ENCODE assay signal across 11 cellular contexts in genomic region chr9:6632516-6633328, GRCh38. TPM values are rescaled to one million over a fixed set of nuclear protein-coding genes. Genes with fewer than 3 reads are reported as not detected.
DNase-seq lines count a peak whose midpoint lies in the region; ATAC-seq, FAIRE-seq and TF ChIP-seq lines count a peak whose summit lies in the region.
"Had no signal": no experiment of that assay in that cellular context is flagged by ENCODE, and none has a peak within 500 bp of the region (broad histone marks: within the 10 kb centered on the region; RNA-seq: fewer than 3 reads in every experiment).

No MANE protein-coding gene starts in this region.

- no peak overlapping the region for H3K23ac ChIP-seq in H1 (ENCODE audit: insufficient read length)

- no peaks in the 10 kb centered on the region for H3F3A ChIP-seq in DOHH2 (ENCODE audit: control insufficient read depth, insufficient read depth)

- H2BK12ac ChIP-seq in H1 (ENCODE audit: low read depth, low read length), result no peak overlapping the region

- no peak overlapping the region for H3K4ac ChIP-seq in H1 (replicated peaks; ENCODE audit: insufficient read length, low read depth, low read length)

- H2BK20ac ChIP-seq in H1 (ENCODE audit: low read length), result no peak overlapping the region

- H3K79me2 ChIP-seq in DOHH2 (ENCODE audit: control insufficient read depth, low read length), result no peaks in the 10 kb centered on the region
- H3K79me2 ChIP-seq in H1 (ENCODE audit: control insufficient read depth in 1 of 2, insufficient read depth in 2 of 2, low read length in 2 of 2), result peaks cover 0 to 63% of the 10 kb centered on the region in 2 experiments

- no peak for TF ChIP-seq POLR2A in H1 (IDR thresholded peaks at IDR 0.05; ENCODE audit: control extremely low read depth in 1 of 2, low read depth in 2 of 2, low read length in 2 of 2)

- no peak for FAIRE-seq in H1 (lab: Jason Lieb, UNC)

- H3K23me2 ChIP-seq in H1 (ENCODE audit: low read depth, low read length), result no peaks in the 10 kb centered on the region

- no peaks in the 10 kb centered on the region for H3K9me2 ChIP-seq in DOHH2 (replicated peaks; ENCODE audit: control insufficient read depth, low read length)

- H3K14ac ChIP-seq in H1 (ENCODE audit: insufficient read length), result no peak overlapping the region

- no peak overlapping the region for H3K56ac ChIP-seq in H1 (replicated peaks; ENCODE audit: insufficient read length, low read depth, low read length)

- no peak overlapping the region for H2BK5ac ChIP-seq in H1 (ENCODE audit: low read depth, low read length)

- H3K27me3 ChIP-seq in DOHH2 (ENCODE audit: control insufficient read depth, low read length) (peaks cover 22% of the 10 kb centered on the region), H1 (replicated peaks in 1 of 4; ENCODE audit: control insufficient read depth in 3 of 4, extremely low read depth in 1 of 4, insufficient read depth in 3 of 4, low read length in 3 of 4) (no peaks in the 10 kb centered on the region)
- H3K27me3 ChIP-seq: cardiac muscle cell had no signal

- peak overlapping the region; percentile 16; the same call in 1 of the 2 replicates for H3K4me3 ChIP-seq in DOHH2 (ENCODE audit: low read length)
- no peak overlapping the region for H3K4me3 ChIP-seq in H1 (ENCODE audit: extremely low read depth in 1 of 4, insufficient read depth in 2 of 4, low read depth in 3 of 4, low read length in 4 of 4)
- H3K4me3 ChIP-seq: cardiac muscle cell, lower lobe of right lung had no signal

- intact Hi-C loops in Right ventricle myocardium inferior (cut with DNase I), result no loop called here

- no peaks in the 10 kb centered on the region for H3K9me3 ChIP-seq in DOHH2 (ENCODE audit: control insufficient read depth, insufficient read depth, low read length)
- H3K9me3 ChIP-seq in H1 (ENCODE audit: insufficient read depth in 2 of 2, low read depth in 1 of 2, low read length in 1 of 2), result no peaks in the 10 kb centered on the region
- H3K9me3 ChIP-seq: lower lobe of right lung had no signal

- CTCF ChIA-PET in H1 (lab: Charles Lee; ENCODE audit: partially characterized antibody), result interaction anchor here (0.5 to 1.2 kb wide), 3 partner anchors 11 to 499 kb away, joined by 3 to 5 read pairs (median 3); no protein-coding TSS in a partner anchor

- POLR2A ChIA-PET in H1 (lab: Charles Lee; ENCODE audit: partially characterized antibody), result interaction anchor here (0.9 to 2.3 kb wide), 5 partner anchors 14 to 219 kb away, joined by 3 to 8 read pairs (median 3); partner anchors contain the start of genes GLDC and KDM4C

- no peak overlapping the region for H3K18ac ChIP-seq in H1 (ENCODE audit: extremely low read depth, low read length)

- H2AFZ ChIP-seq in H1 (ENCODE audit: low read length), result no peak overlapping the region

- 79% methylated on average over 22 of the region's 22 CpGs; no CpG with 5 or more reads in 1 of the 2 experiments for WGBS in H1 (ENCODE audit: extremely low coverage in 1 of 2, insufficient coverage in 1 of 2, insufficient read length in 1 of 2, insufficient replicate concordance in 2 of 2, low coverage in 1 of 2, low lambda C conversion rate in 2 of 2, missing lambda C conversion rate in 1 of 2), 2 experiments

- TF ChIP-seq CTCF in DOHH2 (IDR thresholded peaks at IDR 0.05; ENCODE audit: low read depth, low read length, poor library complexity, severe bottlenecking) (no peak), H1 (IDR thresholded peaks at IDR 0.05; ENCODE audit: control extremely low read depth in 1 of 3, insufficient read depth in 1 of 3, low read depth in 1 of 3, low read length in 3 of 3) (no peak)

- peak overlapping the region; percentile 42 for H3K4me2 ChIP-seq in DOHH2 (ENCODE audit: low read length)
- H3K4me2 ChIP-seq in H1 (ENCODE audit: insufficient read depth in 1 of 2, low read depth in 2 of 2, low read length in 2 of 2), result peak overlapping the region; percentile 28 to 36; a peak in 2 of 4 replicates

- no peak overlapping the region; a peak in 1 of 7 replicates for H3K9ac ChIP-seq in H1 (replicated peaks in 1 of 4; ENCODE audit: extremely low read depth in 1 of 4, low read depth in 3 of 4, low read length in 3 of 4)

- DNase-seq in H1 (ENCODE audit: low read depth in 1 of 2, low spot score in 2 of 2) (no peak), NCI-H187 (lab: John Stamatoyannopoulos, UW) (no peak), Right ventricle myocardium inferior (ENCODE audit: missing footprints) (no peak), HCEC 1CT (no peak)
- DNase-seq in central memory CD4-positive, alpha-beta T cell, result no peak
- DNase-seq: lower lobe of right lung had no signal

- H4K20me1 ChIP-seq in DOHH2 (ENCODE audit: control insufficient read depth, insufficient read depth, low read depth, low read length) (no peaks in the 10 kb centered on the region), H1 (replicated peaks in 1 of 2; ENCODE audit: control insufficient read depth in 1 of 2, insufficient read depth in 2 of 2, low read length in 2 of 2) (peaks cover 4 to 9% of the 10 kb centered on the region in 2 experiments)

- H4K91ac ChIP-seq in H1 (replicated peaks; ENCODE audit: insufficient read length, low read length), result no peak overlapping the region

- H3K4me1 ChIP-seq in DOHH2 (ENCODE audit: control insufficient read depth, low read length) (peaks cover 22% of the 10 kb centered on the region), H1 (replicated peaks in 1 of 4; ENCODE audit: control insufficient read depth in 3 of 4, insufficient read depth in 4 of 4, low read length in 3 of 4) (peaks cover 2 to 7% (median 5%) of the 10 kb centered on the region in 4 experiments; a peak in 5 of 7 replicates)
- H3K4me1 ChIP-seq: lower lobe of right lung had no signal

- H3K36me3 ChIP-seq in DOHH2 (ENCODE audit: control insufficient read depth, low read length) (no peaks in the 10 kb centered on the region), H1 (ENCODE audit: control insufficient read depth in 2 of 4, insufficient read depth in 4 of 4, low read length in 3 of 4) (no peaks in the 10 kb centered on the region; a peak in 1 of 8 replicates)
- H3K36me3 ChIP-seq: cardiac muscle cell, lower lobe of right lung had no signal

- no peak overlapping the region for H2BK15ac ChIP-seq in H1 (ENCODE audit: low read length)

- no peak overlapping the region for H4K8ac ChIP-seq in H1 (ENCODE audit: extremely low read depth, insufficient read depth, low read length)

- H3K79me1 ChIP-seq in H1 (ENCODE audit: low read depth, low read length), result peaks cover 10% of the 10 kb centered on the region

- ATAC-seq in GM19438 (IDR thresholded peaks at IDR 0.05; ENCODE audit: low read depth, unreplicated experiment) (peak; percentile 74), HG03064 (IDR thresholded peaks at IDR 0.05; ENCODE audit: low read depth, unreplicated experiment) (peak; percentile 94), Right ventricle myocardium inferior (no peak)
- ATAC-seq: lower lobe of right lung had no signal

- no peak overlapping the region for H4K5ac ChIP-seq in H1 (ENCODE audit: insufficient read length, low read depth, low read length)

- no peak for TF ChIP-seq RAD21 in H1 (IDR thresholded peaks at IDR 0.05 in 1 of 2, conservative IDR thresholded peaks at IDR 0.05 in 1 of 2; ENCODE audit: low read depth in 2 of 2, low read length in 2 of 2)

- H3K27ac ChIP-seq in DOHH2 (ENCODE audit: low read depth, low read length) (no peak overlapping the region), H1 (ENCODE audit: low read depth, low read length) (no peak overlapping the region)
- H3K27ac ChIP-seq: cardiac muscle cell, lower lobe of right lung, VCaP had no signal

- no peak overlapping the region for H2BK120ac ChIP-seq in H1 (replicated peaks; ENCODE audit: low read depth, low read length)

- TF ChIP-seq EP300 in H1 (IDR thresholded peaks at IDR 0.05; ENCODE audit: borderline replicate concordance in 1 of 2, low read depth in 2 of 2, low read length in 2 of 2), result no peak

- no peak overlapping the region for H2AK5ac ChIP-seq in H1 (ENCODE audit: low read depth, low read length)

TF ChIP-seq in H1, 55 proteins besides CTCF, POLR2A, EP300 and RAD21:
- TF ChIP-seq CREB1 (IDR thresholded peaks at IDR 0.05) (no peak), SP2 (IDR thresholded peaks at IDR 0.05; ENCODE audit: low read length) (no peak), SIRT6 (IDR thresholded peaks at IDR 0.05; ENCODE audit: low read length) (no peak), BRCA1 (IDR thresholded peaks at IDR 0.05; ENCODE audit: low read depth, low read length) (no peak), ZNF274 (IDR thresholded peaks at IDR 0.05; ENCODE audit: borderline replicate concordance, extremely low read depth, low read length) (no peak), EZH2 (IDR thresholded peaks at IDR 0.05; ENCODE audit: low read depth, low read length, severe bottlenecking) (no peak), SP4 (IDR thresholded peaks at IDR 0.05; ENCODE audit: low read length) (no peak), CHD1 (IDR thresholded peaks at IDR 0.05; ENCODE audit: low read depth, low read length) (no peak), TCF12 (IDR thresholded peaks at IDR 0.05; ENCODE audit: low read depth, low read length) (no peak), CHD2 (IDR thresholded peaks at IDR 0.05; ENCODE audit: low read length) (no peak), CTBP2 (IDR thresholded peaks at IDR 0.05; ENCODE audit: borderline replicate concordance, insufficient read depth, insufficient read length, low read length) (no peak), ATF2 (IDR thresholded peaks at IDR 0.05; ENCODE audit: low read length) (no peak), JUN (IDR thresholded peaks at IDR 0.05; ENCODE audit: low read depth, low read length) (no peak)

RNA-seq across cellular contexts. Expression of gene GLDC, which starts 12.8 kb away (rescaled TPM):
- total RNA-seq in H1 (2021; fragmentation: NEBNext Ultra II Directional; extraction: Animal tissue kit (Norgen Biotek cat#: 25700)), result 89.9 and 101 TPM in 2 replicates
- 44.9 and 48.8 TPM in 2 replicates for polyA plus RNA-seq in H1 (2011; rRNA removed)
- polyA plus RNA-seq in H1 (2011; cell fraction: cytosol; rRNA removed), result 57.9 TPM
- 196 TPM for polyA plus RNA-seq in H1 (2011; cell fraction: nucleus; rRNA removed)
- 72.3 to 99.1 TPM (median 81.2 TPM) in 4 replicates for polyA plus RNA-seq in H1 (2012, experiment 1 of 2)
- polyA plus RNA-seq in H1 (2012, experiment 2 of 2), result 26.6 TPM
- polyA plus RNA-seq in H1 (2013, experiment 1 of 2), result 140 TPM
- polyA plus RNA-seq in H1 (2013, experiment 2 of 2), result 134 TPM
- 132 and 150 TPM in 2 replicates for polyA minus RNA-seq in H1 (2011; rRNA and poly(A)+ RNA removed)
- polyA minus RNA-seq in H1 (2011; cell fraction: cytosol; rRNA and poly(A)+ RNA removed), result 40.8 TPM
- polyA minus RNA-seq in H1 (2011; cell fraction: nucleus; rRNA and poly(A)+ RNA removed), result 84.3 TPM
- not detected for total RNA-seq in Right ventricle myocardium inferior

Comparison
In these comparisons a context has a peak if more than half of its experiments do, and no peak if none do; other contexts are left out.
1. RNA of gene GLDC, which starts 12.8 kb away (total RNA-seq): 89.9 to 101 TPM in H1; not detected in Right ventricle myocardium inferior (single experiment); every median in the first group is over 10 times any median in the second.